In the genomic region with DNA sequence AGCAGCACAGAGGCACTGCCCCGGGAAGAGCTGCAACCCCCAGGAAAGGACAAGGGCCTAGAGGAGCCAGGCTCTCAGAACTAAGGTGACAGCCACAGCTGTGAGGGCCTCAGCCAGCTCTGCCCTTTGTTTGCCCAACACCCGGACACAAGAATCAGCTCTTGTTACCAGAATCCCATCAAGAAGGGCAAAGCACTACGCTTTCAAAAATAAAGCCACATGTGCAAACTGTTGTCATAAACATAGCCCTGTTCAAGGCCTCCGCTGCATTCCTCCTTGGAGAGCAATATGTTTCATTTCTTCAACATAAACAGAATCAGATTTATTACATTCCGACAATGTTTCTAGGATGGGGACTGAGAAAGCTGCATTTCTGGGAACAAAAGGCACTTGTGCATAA, we compare ENCODE assay signal across 11 cellular contexts.
DNase-seq lines count a peak whose midpoint lies in the region; ATAC-seq and TF ChIP-seq lines count a peak whose summit lies in the region.
"Had no signal": no experiment of that assay in that cellular context is flagged by ENCODE, and none has a peak within 500 bp of the region (broad histone marks: within the 10 kb centered on the region; RNA-seq: fewer than 3 reads in every experiment).

No MANE protein-coding gene starts in this region.

- H3K27me3 ChIP-seq in ACC112 (ENCODE audit: insufficient read depth, low read length): no peaks in the 10 kb centered on the region
- no peaks in the 10 kb centered on the region for H3K27me3 ChIP-seq in neural progenitor cell

- H3K4me3 ChIP-seq in ACC112 (ENCODE audit: low read depth, low read length) (peak overlapping the region; percentile 72), fibroblast of villous mesenchyme (ENCODE audit: low read depth, low read length) (peak overlapping the region; percentile 45), neural progenitor cell (no peak overlapping the region)

- no peak overlapping the region for H3K4me3 Mint-ChIP-seq in neural progenitor cell
- H3K4me3 Mint-ChIP-seq: activated naive CD4-positive, alpha-beta T cell treated with anti-CD3 and anti-CD28 coated beads, Interleukin-2, amount 50 U/mL, for 24 hours had no signal

- H2AFZ ChIP-seq in ACC112 (ENCODE audit: low read length, unreplicated experiment) (peak overlapping the region; percentile 49), neural progenitor cell (replicated peaks) (no peak overlapping the region)

- peaks cover 22% of the 10 kb centered on the region for H3K4me1 ChIP-seq in ACC112 (ENCODE audit: control insufficient read depth, insufficient read depth, low read length, unreplicated experiment)
- peaks cover 58% of the 10 kb centered on the region for H3K4me1 ChIP-seq in neural progenitor cell

- peaks cover 100% of the 10 kb centered on the region for H4K20me1 ChIP-seq in neural progenitor cell (ENCODE audit: low read depth)

- H3K27ac Mint-ChIP-seq in neural progenitor cell: peak overlapping the region; percentile 72
- H3K27ac Mint-ChIP-seq: activated naive CD4-positive, alpha-beta T cell treated with anti-CD3 and anti-CD28 coated beads, Interleukin-2, amount 50 U/mL, for 24 hours had no signal

- DNase-seq in fibroblast of villous mesenchyme (ENCODE audit: low read depth): peak; percentile 93
- DNase-seq in neural progenitor cell (ENCODE audit: low spot score): no peak
- DNase-seq in OCI-M1 (lab: John Stamatoyannopoulos, UW): no peak
- DNase-seq in iPS-NIHi11 (ENCODE audit: low spot score): no peak
- no peak for DNase-seq in NCI-H2227 (lab: John Stamatoyannopoulos, UW; ENCODE audit: unreplicated experiment)
- DNase-seq: T-helper 1 cell had no signal

- H3K9ac ChIP-seq in neural progenitor cell: no peak overlapping the region

- H3K27ac ChIP-seq in ACC112 (ENCODE audit: low read depth, low read length): peak overlapping the region; percentile 90
- H3K27ac ChIP-seq in neural progenitor cell: no peak overlapping the region
- H3K27ac ChIP-seq: C4-2B had no signal

- peaks cover 77% of the 10 kb centered on the region for H3K4me1 Mint-ChIP-seq in neural progenitor cell

- H3K9me3 ChIP-seq in neural progenitor cell (ENCODE audit: low read depth): no peaks in the 10 kb centered on the region

- H3F3A ChIP-seq in neural progenitor cell (ENCODE audit: low read depth): peaks cover 9% of the 10 kb centered on the region

- no peaks in the 10 kb centered on the region for H3K36me3 ChIP-seq in ACC112 (ENCODE audit: insufficient read depth, low read length)
- H3K36me3 ChIP-seq in neural progenitor cell: no peaks in the 10 kb centered on the region

- TF ChIP-seq CTCF in fibroblast of villous mesenchyme (IDR thresholded peaks at IDR 0.05; ENCODE audit: insufficient read depth, low read depth, low read length) (no peak), neural progenitor cell (IDR thresholded peaks at IDR 0.05) (no peak)

- peaks cover 15% of the 10 kb centered on the region for H3K36me3 Mint-ChIP-seq in neural progenitor cell

- peak overlapping the region; percentile 15 for H3K4me2 ChIP-seq in neural progenitor cell

- ATAC-seq in SK-N-SH treated with all-trans-retinoic acid at 6 μM for 48 hours (peak; percentile 23), GM18867 (IDR thresholded peaks at IDR 0.05; ENCODE audit: unreplicated experiment) (no peak)

- no peaks in the 10 kb centered on the region for H3K9me3 Mint-ChIP-seq in neural progenitor cell
- H3K9me3 Mint-ChIP-seq: activated naive CD4-positive, alpha-beta T cell treated with anti-CD3 and anti-CD28 coated beads, Interleukin-2, amount 50 U/mL, for 24 hours had no signal

- H3K79me2 ChIP-seq in ACC112 (ENCODE audit: control insufficient read depth, insufficient read depth, low read length, unreplicated experiment) (peaks cover 4% of the 10 kb centered on the region), neural progenitor cell (ENCODE audit: low read depth) (peaks cover 97% of the 10 kb centered on the region)

- peaks cover 3% of the 10 kb centered on the region for H3K27me3 Mint-ChIP-seq in neural progenitor cell (ENCODE audit: insufficient read depth, low read depth)
- H3K27me3 Mint-ChIP-seq: activated naive CD4-positive, alpha-beta T cell treated with anti-CD3 and anti-CD28 coated beads, Interleukin-2, amount 50 U/mL, for 24 hours had no signal

TF ChIP-seq in SK-N-SH treated with all-trans-retinoic acid at 6 μM for 48 hours, 23 proteins besides CTCF, POLR2A, EP300 and RAD21:
- TF ChIP-seq, protein P1, sequence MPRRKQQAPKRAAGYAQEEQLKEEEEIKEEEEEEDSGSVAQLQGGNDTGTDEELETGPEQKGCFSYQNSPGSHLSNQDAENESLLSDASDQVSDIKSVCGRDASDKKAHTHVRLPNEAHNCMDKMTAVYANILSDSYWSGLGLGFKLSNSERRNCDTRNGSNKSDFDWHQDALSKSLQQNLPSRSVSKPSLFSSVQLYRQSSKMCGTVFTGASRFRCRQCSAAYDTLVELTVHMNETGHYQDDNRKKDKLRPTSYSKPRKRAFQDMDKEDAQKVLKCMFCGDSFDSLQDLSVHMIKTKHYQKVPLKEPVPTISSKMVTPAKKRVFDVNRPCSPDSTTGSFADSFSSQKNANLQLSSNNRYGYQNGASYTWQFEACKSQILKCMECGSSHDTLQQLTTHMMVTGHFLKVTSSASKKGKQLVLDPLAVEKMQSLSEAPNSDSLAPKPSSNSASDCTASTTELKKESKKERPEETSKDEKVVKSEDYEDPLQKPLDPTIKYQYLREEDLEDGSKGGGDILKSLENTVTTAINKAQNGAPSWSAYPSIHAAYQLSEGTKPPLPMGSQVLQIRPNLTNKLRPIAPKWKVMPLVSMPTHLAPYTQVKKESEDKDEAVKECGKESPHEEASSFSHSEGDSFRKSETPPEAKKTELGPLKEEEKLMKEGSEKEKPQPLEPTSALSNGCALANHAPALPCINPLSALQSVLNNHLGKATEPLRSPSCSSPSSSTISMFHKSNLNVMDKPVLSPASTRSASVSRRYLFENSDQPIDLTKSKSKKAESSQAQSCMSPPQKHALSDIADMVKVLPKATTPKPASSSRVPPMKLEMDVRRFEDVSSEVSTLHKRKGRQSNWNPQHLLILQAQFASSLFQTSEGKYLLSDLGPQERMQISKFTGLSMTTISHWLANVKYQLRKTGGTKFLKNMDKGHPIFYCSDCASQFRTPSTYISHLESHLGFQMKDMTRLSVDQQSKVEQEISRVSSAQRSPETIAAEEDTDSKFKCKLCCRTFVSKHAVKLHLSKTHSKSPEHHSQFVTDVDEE (CRISPR knock-in tag; IDR thresholded peaks at IDR 0.05): no peak
- TF ChIP-seq GLIS3 (CRISPR knock-in tag; IDR thresholded peaks at IDR 0.05): no peak
